Comparison of ENCODE assay signal across 8 cellular contexts in the genomic region with DNA sequence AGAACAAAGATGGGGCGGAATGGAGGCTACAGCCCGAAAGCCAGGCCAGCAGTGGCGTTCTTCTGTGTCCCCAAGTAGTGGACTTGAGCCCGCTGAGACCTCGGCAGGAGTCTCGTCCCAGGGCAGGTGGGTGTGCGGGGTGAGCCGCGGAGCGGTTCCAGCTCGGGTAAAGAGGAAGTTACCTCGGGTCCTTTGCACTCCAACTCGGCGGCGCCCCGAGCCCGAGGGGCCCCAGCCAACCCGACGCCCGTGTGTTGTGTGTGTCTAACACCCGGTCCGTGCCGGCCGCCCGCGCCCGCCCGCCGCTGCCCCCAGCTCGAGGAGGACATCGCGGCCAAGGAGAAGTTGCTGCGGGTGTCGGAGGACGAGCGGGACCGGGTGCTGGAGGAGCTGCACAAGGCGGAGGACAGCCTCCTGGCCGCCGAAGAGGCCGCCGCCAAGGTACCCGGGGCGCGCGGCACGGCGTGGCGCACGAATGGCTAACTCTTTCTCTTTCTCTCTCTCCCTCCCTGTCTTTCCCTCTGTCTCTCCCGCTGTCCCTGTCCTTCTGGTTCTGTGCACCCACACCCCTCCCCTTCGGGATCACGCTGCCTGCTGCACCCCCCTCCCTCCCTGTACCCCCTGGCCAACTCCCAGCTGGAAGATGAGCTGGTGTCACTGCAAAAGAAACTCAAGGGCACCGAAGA. TPM values are rescaled to one million over a fixed set of nuclear protein-coding genes. Genes with fewer than 3 reads are reported as not detected.
DNase-seq lines count a peak whose midpoint lies in the region; ATAC-seq, FAIRE-seq and TF ChIP-seq lines count a peak whose summit lies in the region.

No MANE protein-coding gene starts in this region.

- H3K27me3 Mint-ChIP-seq in activated naive CD8-positive, alpha-beta T cell treated with anti-CD3 and anti-CD28 coated beads, Interleukin-2, amount 10 ng/mL, durations not matched to agents 7 days and 5 days = peaks cover 82% of the 10 kb centered on the region

- H3K4me3 Mint-ChIP-seq in activated naive CD8-positive, alpha-beta T cell treated with anti-CD3 and anti-CD28 coated beads, Interleukin-2, amount 10 ng/mL, durations not matched to agents 7 days and 5 days = peak overlapping the region; percentile 66

- no peak; a peak in 1 of 5 replicates for TF ChIP-seq RAD21 in A549 (conservative IDR thresholded peaks at IDR 0.05 in 1 of 2, IDR thresholded peaks at IDR 0.05 in 1 of 2)

- H3K79me2 ChIP-seq in hepatocyte = peaks cover 26% of the 10 kb centered on the region

- DNase-seq in A549 (ENCODE audit: low read depth in 1 of 2, low spot score in 1 of 2) (no peak), HL-60 (ENCODE audit: low read depth in 1 of 2, low spot score in 1 of 2) (peak; percentile 31 to 58), hepatocyte (ENCODE audit: low spot score) (peak; percentile 32), RCC 7860 (ENCODE audit: low spot score) (no peak)
- DNase-seq in activated naive CD8-positive, alpha-beta T cell treated with anti-CD3 and anti-CD28 coated beads, Interleukin-2, amount 10 ng/mL, durations not matched to agents 7 days and 5 days = peak; percentile 39

- H3K9me3 Mint-ChIP-seq in activated naive CD8-positive, alpha-beta T cell treated with anti-CD3 and anti-CD28 coated beads, Interleukin-2, amount 10 ng/mL, durations not matched to agents 7 days and 5 days = no peaks in the 10 kb centered on the region

- H4K20me1 ChIP-seq in hepatocyte (ENCODE audit: insufficient read depth, poor library complexity, severe bottlenecking) = no peaks in the 10 kb centered on the region

- peak overlapping the region; percentile 93 for H3K4me2 ChIP-seq in A549
- peak overlapping the region; percentile 97 for H3K4me2 ChIP-seq in hepatocyte
- peak overlapping the region; percentile 95 for H3K4me2 ChIP-seq in skeletal muscle satellite cell (ENCODE audit: low read length)

- H3K4me3 ChIP-seq in A549 = peak overlapping the region; percentile 87
- H3K4me3 ChIP-seq in HL-60 (replicated peaks; ENCODE audit: insufficient read depth, low read length) = peak overlapping the region; percentile 24
- H3K4me3 ChIP-seq in hepatocyte = peak overlapping the region; percentile 70
- peak overlapping the region; percentile 92 for H3K4me3 ChIP-seq in skeletal muscle satellite cell (ENCODE audit: low read length)

- H3K27ac Mint-ChIP-seq in activated naive CD8-positive, alpha-beta T cell treated with anti-CD3 and anti-CD28 coated beads, Interleukin-2, amount 10 ng/mL, durations not matched to agents 7 days and 5 days = no peak overlapping the region

- no peak for TF ChIP-seq POLR2A in A549 (IDR thresholded peaks at IDR 0.05; ENCODE audit: low read length)

- ATAC-seq in A549 (peak in 1 of 2 experiments; percentile 0; a peak in 2 of 6 replicates), HG03378 (IDR thresholded peaks at IDR 0.05; ENCODE audit: unreplicated experiment) (no peak), GM21360 (IDR thresholded peaks at IDR 0.05; ENCODE audit: unreplicated experiment) (no peak)
- no peak for ATAC-seq in activated naive CD8-positive, alpha-beta T cell treated with anti-CD3 and anti-CD28 coated beads, Interleukin-2, amount 10 ng/mL, durations not matched to agents 7 days and 5 days (ENCODE audit: low read depth)

- peak overlapping the region; percentile 94 to 97 for H3K27ac ChIP-seq in A549
- H3K27ac ChIP-seq in HL-60 (replicated peaks) = no peak overlapping the region
- H3K27ac ChIP-seq in hepatocyte = peak overlapping the region; percentile 70

- TF ChIP-seq CTCF in A549 (IDR thresholded peaks at IDR 0.05) (no peak), HL-60 (IDR thresholded peaks at IDR 0.05; ENCODE audit: insufficient read depth, low read length) (no peak), hepatocyte (IDR thresholded peaks at IDR 0.05; ENCODE audit: poor library complexity) (no peak)

- 1% methylated on average over 28 of the region's 54 CpGs for WGBS in A549 (ENCODE audit: missing lambda C conversion rate)
- under 1% methylated on average over 53 of the region's 54 CpGs for WGBS in hepatocyte (ENCODE audit: low lambda C conversion rate, missing lambda C conversion rate)

- H3K9ac ChIP-seq in skeletal muscle satellite cell (ENCODE audit: low read depth, low read length) = peak overlapping the region; percentile 98

- H3K36me3 ChIP-seq in hepatocyte (replicated peaks; ENCODE audit: insufficient read depth, low read depth) (no peaks in the 10 kb centered on the region), skeletal muscle satellite cell (ENCODE audit: insufficient read depth, low read length) (peaks cover 42% of the 10 kb centered on the region)

- no peaks in the 10 kb centered on the region for H3K9me2 ChIP-seq in hepatocyte (replicated peaks; ENCODE audit: insufficient read depth)

- no peaks in the 10 kb centered on the region for H3K36me3 Mint-ChIP-seq in activated naive CD8-positive, alpha-beta T cell treated with anti-CD3 and anti-CD28 coated beads, Interleukin-2, amount 10 ng/mL, durations not matched to agents 7 days and 5 days

- peak overlapping the region; percentile 54 for H2AFZ ChIP-seq in hepatocyte

- CTCF ChIA-PET in A549 (lab: Yijun Ruan, JAX) = interaction anchor here (0.8 to 50.6 kb wide), 18 partner anchors 9 to 264 kb away, joined by 3 to 1136 read pairs (median 6); no protein-coding TSS in a partner anchor

- peaks cover 39% of the 10 kb centered on the region for H3K4me1 ChIP-seq in A549
- peaks cover 16% of the 10 kb centered on the region for H3K4me1 ChIP-seq in hepatocyte (ENCODE audit: insufficient read depth)
- H3K4me1 ChIP-seq in skeletal muscle satellite cell (ENCODE audit: control insufficient read depth, insufficient read depth, low read length) = peaks cover 28% of the 10 kb centered on the region

- H3K27me3 ChIP-seq in HL-60 (ENCODE audit: insufficient read depth, poor library complexity, severe bottlenecking) = peaks cover 59% of the 10 kb centered on the region
- H3K27me3 ChIP-seq in hepatocyte = peaks cover 8% of the 10 kb centered on the region
- no peaks in the 10 kb centered on the region for H3K27me3 ChIP-seq in skeletal muscle satellite cell (ENCODE audit: control insufficient read depth, insufficient read depth, low read length)

- FAIRE-seq in A549 (lab: Jason Lieb, UNC) = no peak
- FAIRE-seq in RCC 7860 (lab: Jason Lieb, UNC) = no peak

- H3K4me1 Mint-ChIP-seq in activated naive CD8-positive, alpha-beta T cell treated with anti-CD3 and anti-CD28 coated beads, Interleukin-2, amount 10 ng/mL, durations not matched to agents 7 days and 5 days = peaks cover 7% of the 10 kb centered on the region

- peaks cover 6% of the 10 kb centered on the region; the same call in 2 of the 3 replicates for H3K9me3 ChIP-seq in A549
- H3K9me3 ChIP-seq in hepatocyte (ENCODE audit: low read depth) = no peaks in the 10 kb centered on the region
- no peaks in the 10 kb centered on the region for H3K9me3 ChIP-seq in skeletal muscle satellite cell (replicated peaks; ENCODE audit: low read length)

- POLR2A ChIA-PET in A549 (lab: Yijun Ruan, JAX) = interaction anchor here (0.5 to 7.8 kb wide), 3 partner anchors 13 to 147 kb away, joined by 3 to 98 read pairs (median 6); no protein-coding TSS in a partner anchor
- POLR2A ChIA-PET in activated naive CD8-positive, alpha-beta T cell treated with anti-CD3 and anti-CD28 coated beads, Interleukin-2, amount 10 ng/mL, durations not matched to agents 7 days and 5 days (lab: Charles Lee) = no interaction called here

- no peak for TF ChIP-seq EP300 in A549 (IDR thresholded peaks at IDR 0.05)

TF ChIP-seq in A549, 52 proteins besides CTCF, POLR2A, EP300 and RAD21 (continues in another document):
- TF ChIP-seq, protein P1, sequence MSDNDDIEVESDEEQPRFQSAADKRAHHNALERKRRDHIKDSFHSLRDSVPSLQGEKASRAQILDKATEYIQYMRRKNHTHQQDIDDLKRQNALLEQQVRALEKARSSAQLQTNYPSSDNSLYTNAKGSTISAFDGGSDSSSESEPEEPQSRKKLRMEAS (IDR thresholded peaks at IDR 0.05) = peak; percentile 28; the same call in 1 of the 2 replicates
- TF ChIP-seq MAFK (IDR thresholded peaks at IDR 0.05; ENCODE audit: partially characterized antibody) (no peak), PBX3 (IDR thresholded peaks at IDR 0.05) (no peak), HDAC2 (IDR thresholded peaks at IDR 0.05) (peak; percentile 16; the same call in 1 of the 2 replicates), RARB (CRISPR knock-in tag; IDR thresholded peaks at IDR 0.05) (0 out of 2 replicates have a peak, but pooled peaks have one; percentile 24), NPAS2 (CRISPR knock-in tag; IDR thresholded peaks at IDR 0.05; ENCODE audit: borderline replicate concordance) (no peak), HEYL (CRISPR knock-in tag; IDR thresholded peaks at IDR 0.05) (no peak), NFE2L2 (conservative IDR thresholded peaks at IDR 0.05; ENCODE audit: low read length) (no peak), USF2 (IDR thresholded peaks at IDR 0.05) (no peak), HOXA7 (CRISPR knock-in tag; IDR thresholded peaks at IDR 0.05) (no peak), HOXB5 (CRISPR knock-in tag; IDR thresholded peaks at IDR 0.05) (peak; percentile 17; the same call in 1 of the 2 replicates)

RNA-seq across cellular contexts. Expression of gene TPM1, which starts 1.0 kb away (rescaled TPM):
- polyA plus RNA-seq in A549 (2011; rRNA removed) = 777 and 894 TPM in 2 replicates
- polyA plus RNA-seq in A549 (2012; cell fraction: cytosol; rRNA removed) = 824 and 915 TPM in 2 replicates
- polyA plus RNA-seq in A549 (2012; cell fraction: nucleus; rRNA removed) = 678 and 876 TPM in 2 replicates
- 954 to 1,229 TPM (median 1,043 TPM) in 3 replicates for polyA plus RNA-seq in A549 (2017; fragmentation: RNase III; extraction: RNeasy Plus Mini Kit Qiagen cat#74134 plus additional on column Dnase treatment)
- polyA minus RNA-seq in A549 (2011; rRNA and poly(A)+ RNA removed) = 537 and 670 TPM in 2 replicates
- 1 to 10 TPM; 9.9 TPM for total RNA-seq in activated naive CD8-positive, alpha-beta T cell treated with anti-CD3 and anti-CD28 coated beads, Interleukin-2, amount 10 ng/mL, durations not matched to agents 7 days and 5 days
- total RNA-seq in hepatocyte = 283 and 291 TPM in 2 replicates
- 353 and 477 TPM in 2 replicates for polyA plus RNA-seq in hepatocyte
- 169 and 227 TPM in 2 replicates for total RNA-seq in skeletal muscle satellite cell (2012; rRNA removed)

Comparison
In these comparisons a context has a peak if more than half of its experiments do, and no peak if none do; other contexts are left out.
1. DNase-seq: peak in HL-60 (2 of 2), activated naive CD8-positive, alpha-beta T cell treated with anti-CD3 and anti-CD28 coated beads, Interleukin-2, amount 10 ng/mL, durations not matched to agents 7 days and 5 days (single experiment) and hepatocyte (single experiment); none in A549 (0 of 2) and RCC 7860 (single experiment).
2. H3K4me3 ChIP-seq: peak in every context shown above with its lines; median percentile 92 in skeletal muscle satellite cell; 87 in A549; 70 in hepatocyte; 24 in HL-60.
3. RNA of gene TPM1, which starts 1.0 kb away (total RNA-seq): 283 to 291 TPM in hepatocyte; 9.9 TPM in activated naive CD8-positive, alpha-beta T cell treated with anti-CD3 and anti-CD28 coated beads, Interleukin-2, amount 10 ng/mL, durations not matched to agents 7 days and 5 days; every median in the first group is over 10 times any median in the second.
4. Peak in every context shown above with its lines, with median percentiles within 50 percentile points of each other: H3K4me2 ChIP-seq.